Comparison of ENCODE assay signal across 11 cellular contexts in the genomic region with DNA sequence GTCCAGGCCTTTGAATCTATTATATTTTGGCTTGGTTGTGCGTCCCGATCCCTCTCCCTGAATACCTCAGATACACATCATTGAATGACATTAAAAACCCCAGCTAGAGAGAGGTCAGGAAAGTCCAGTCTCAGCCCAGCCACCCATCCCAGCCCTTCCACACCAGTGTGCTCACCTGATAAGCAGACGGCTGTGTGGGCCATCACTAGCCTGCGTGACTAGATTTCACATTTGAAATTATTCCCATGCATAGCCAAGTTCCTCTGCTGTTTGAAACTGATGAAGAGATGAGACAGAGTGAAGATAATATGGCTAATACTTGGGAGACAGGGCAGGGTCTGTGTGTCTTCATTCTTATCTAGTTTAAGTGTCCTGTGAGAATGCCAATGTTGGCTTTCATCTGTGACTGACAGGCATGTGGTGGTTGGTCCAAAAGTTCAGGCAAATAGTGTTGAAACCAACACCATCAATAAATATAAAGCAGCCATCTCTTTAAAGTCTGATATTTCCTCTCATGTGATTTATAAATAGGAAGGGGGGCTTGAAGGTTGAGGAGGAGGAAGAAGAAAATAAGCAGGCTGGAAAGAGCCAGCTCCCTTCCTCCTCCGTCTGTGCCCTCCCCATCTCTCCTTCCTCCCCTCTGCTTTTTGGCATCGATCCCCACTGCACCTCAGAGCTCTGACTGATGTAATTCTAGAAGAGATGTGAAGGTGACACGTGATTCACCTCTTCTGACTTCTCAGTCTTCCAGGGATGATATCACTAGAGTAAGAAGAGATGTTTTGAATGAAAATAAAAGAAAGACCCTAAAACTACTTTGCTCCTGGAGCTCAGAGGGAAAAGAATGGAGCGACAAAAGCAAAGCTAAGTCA. TPM values are rescaled to one million over a fixed set of nuclear protein-coding genes. Genes with fewer than 3 reads are reported as not detected.
DNase-seq lines count a peak whose midpoint lies in the region; ATAC-seq, FAIRE-seq and TF ChIP-seq lines count a peak whose summit lies in the region.
"Had no signal": no experiment of that assay in that cellular context is flagged by ENCODE, and none has a peak within 500 bp of the region (broad histone marks: within the 10 kb centered on the region; RNA-seq: fewer than 3 reads in every experiment).

No MANE protein-coding gene starts in this region.

- H3K27ac ChIP-seq in A549 (peak overlapping the region; percentile 28 to 39; a peak in 5 of 6 replicates), pancreas (no peak overlapping the region)
- no peak overlapping the region for H3K27ac ChIP-seq in CD8-positive, alpha-beta T cell (ENCODE audit: low read depth, low read length)

- H3K4me1 Mint-ChIP-seq in CD8-positive, alpha-beta T cell (ENCODE audit: low read depth) = peaks cover 24% of the 10 kb centered on the region

- TF ChIP-seq EP300 in A549 (IDR thresholded peaks at IDR 0.05) = no peak

- CTCF ChIA-PET in A549 (lab: Yijun Ruan, JAX) = interaction anchor here (1.2 kb wide), 1 partner anchor 580 kb away, joined by 3 read pairs; the partner anchor contains the start of gene XXYLT1
- CTCF ChIA-PET in CD8-positive, alpha-beta T cell (lab: Charles Lee) = interaction anchor here (1.0 to 2.1 kb wide), 3 partner anchors 8 to 19 kb away, joined by 4 to 8 read pairs (median 5); partner anchors contain the start of gene LSG1

- H3K27ac Mint-ChIP-seq in CD8-positive, alpha-beta T cell = no peak overlapping the region

- no peak for DNase-seq in A549 (ENCODE audit: low read depth in 1 of 2, low spot score in 1 of 2)
- DNase-seq in H4 (ENCODE audit: low spot score) = peak; percentile 73
- peak; percentile 13 for DNase-seq in OCI-M1 (lab: John Stamatoyannopoulos, UW)
- DNase-seq in kidney glomerular epithelial cell (lab: John Stamatoyannopoulos, UW) = peak; percentile 25
- DNase-seq in pancreas = no peak
- no peak for DNase-seq in CD8-positive, alpha-beta T cell
- DNase-seq: activated T-cell treated with anti-CD3 and anti-CD28 coated beads for 4 hours, NCI-H446 treated with DMSO at 0.1 percent for 48 hours, T-helper 9 cell had no signal

- TF ChIP-seq POLR2A in A549 (IDR thresholded peaks at IDR 0.05; ENCODE audit: low read length) = no peak

- peaks cover 0 to 9% (median 0%) of the 10 kb centered on the region in 4 donors for H3K27me3 ChIP-seq in pancreas
- H3K27me3 ChIP-seq in CD8-positive, alpha-beta T cell (ENCODE audit: insufficient read depth, low read length) = no peaks in the 10 kb centered on the region

- H3K36me3 Mint-ChIP-seq in CD8-positive, alpha-beta T cell = peaks cover 2% of the 10 kb centered on the region

- ATAC-seq in A549 = no peak
- ATAC-seq in GM21786 (IDR thresholded peaks at IDR 0.05; ENCODE audit: unreplicated experiment) = no peak
- ATAC-seq in pancreas = no peak
- no peak for ATAC-seq in CD8-positive, alpha-beta T cell
- no peak for ATAC-seq in GM18517 (IDR thresholded peaks at IDR 0.05; ENCODE audit: unreplicated experiment)

- FAIRE-seq in A549 (lab: Jason Lieb, UNC) (no peak), pancreas (lab: Jason Lieb, UNC) (no peak)

- no peak for TF ChIP-seq RAD21 in A549 (conservative IDR thresholded peaks at IDR 0.05 in 1 of 2, IDR thresholded peaks at IDR 0.05 in 1 of 2)

- no peak for TF ChIP-seq CTCF in A549 (IDR thresholded peaks at IDR 0.05)
- no peak for TF ChIP-seq CTCF in pancreas (IDR thresholded peaks at IDR 0.05)
- TF ChIP-seq CTCF in CD8-positive, alpha-beta T cell (IDR thresholded peaks at IDR 0.05) = no peak

- peak overlapping the region; percentile 8; the same call in 2 of the 3 replicates for H3K4me2 ChIP-seq in A549

- WGBS in A549 (ENCODE audit: missing lambda C conversion rate) = 56% methylated on average over 8 of the region's 8 CpGs
- WGBS in pancreas, 2 donors = 55 to 64% methylated on average over 8 of the region's 8 CpGs

- POLR2A ChIA-PET in A549 (lab: Yijun Ruan, JAX) = interaction anchor here (0.6 kb wide), 1 partner anchor 345 kb away, joined by 3 read pairs; no protein-coding TSS in a partner anchor
- POLR2A ChIA-PET in CD8-positive, alpha-beta T cell (lab: Charles Lee) = no interaction called here

- H3K9me3 Mint-ChIP-seq in CD8-positive, alpha-beta T cell = no peaks in the 10 kb centered on the region

- H3K9me3 ChIP-seq in A549 (no peaks in the 10 kb centered on the region), pancreas (no peaks in the 10 kb centered on the region)
- no peaks in the 10 kb centered on the region for H3K9me3 ChIP-seq in CD8-positive, alpha-beta T cell (ENCODE audit: low read length)

- H3K27me3 Mint-ChIP-seq in CD8-positive, alpha-beta T cell (ENCODE audit: low read depth) = peaks cover 8% of the 10 kb centered on the region

- H3K4me1 ChIP-seq in A549 = peaks cover 30% of the 10 kb centered on the region
- peaks cover 6 to 10% (median 10%) of the 10 kb centered on the region in 3 donors for H3K4me1 ChIP-seq in pancreas
- peaks cover 31% of the 10 kb centered on the region for H3K4me1 ChIP-seq in CD8-positive, alpha-beta T cell (ENCODE audit: insufficient read depth, low read length)

- intact Hi-C loops in pancreas (cut with DNase I) = no loop called here
- intact Hi-C loops in CD8-positive, alpha-beta T cell (cut with DNase I, micrococcal nuclease) = no loop called here

- H3K4me3 ChIP-seq in A549 (no peak overlapping the region), pancreas (no peak overlapping the region)
- H3K4me3 ChIP-seq in CD8-positive, alpha-beta T cell (ENCODE audit: low read depth, low read length) = no peak overlapping the region

- no peaks in the 10 kb centered on the region for H3K36me3 ChIP-seq in pancreas
- H3K36me3 ChIP-seq in CD8-positive, alpha-beta T cell (ENCODE audit: insufficient read depth, low read length) = no peaks in the 10 kb centered on the region

- no peak overlapping the region for H3K4me3 Mint-ChIP-seq in CD8-positive, alpha-beta T cell

TF ChIP-seq in A549, 52 proteins besides CTCF, POLR2A, EP300 and RAD21 (continues in another document):
- TF ChIP-seq CHD2 (IDR thresholded peaks at IDR 0.05; ENCODE audit: low read length, partially characterized antibody) = no peak
- no peak for TF ChIP-seq MAZ (IDR thresholded peaks at IDR 0.05; ENCODE audit: borderline replicate concordance, low read depth, low read length)
- no peak for TF ChIP-seq JUN (IDR thresholded peaks at IDR 0.05)
- TF ChIP-seq SMC3 (IDR thresholded peaks at IDR 0.05) = no peak
- no peak for TF ChIP-seq FOXS1 (CRISPR knock-in tag; IDR thresholded peaks at IDR 0.05)
- TF ChIP-seq, protein P1, sequence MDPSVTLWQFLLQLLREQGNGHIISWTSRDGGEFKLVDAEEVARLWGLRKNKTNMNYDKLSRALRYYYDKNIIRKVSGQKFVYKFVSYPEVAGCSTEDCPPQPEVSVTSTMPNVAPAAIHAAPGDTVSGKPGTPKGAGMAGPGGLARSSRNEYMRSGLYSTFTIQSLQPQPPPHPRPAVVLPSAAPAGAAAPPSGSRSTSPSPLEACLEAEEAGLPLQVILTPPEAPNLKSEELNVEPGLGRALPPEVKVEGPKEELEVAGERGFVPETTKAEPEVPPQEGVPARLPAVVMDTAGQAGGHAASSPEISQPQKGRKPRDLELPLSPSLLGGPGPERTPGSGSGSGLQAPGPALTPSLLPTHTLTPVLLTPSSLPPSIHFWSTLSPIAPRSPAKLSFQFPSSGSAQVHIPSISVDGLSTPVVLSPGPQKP (IDR thresholded peaks at IDR 0.05; ENCODE audit: low read depth, low read length) = no peak
- no peak for TF ChIP-seq FOSB (CRISPR knock-in tag; IDR thresholded peaks at IDR 0.05)
- TF ChIP-seq ZFP36 (IDR thresholded peaks at IDR 0.05; ENCODE audit: borderline replicate concordance, partially characterized antibody) = no peak
- TF ChIP-seq TFCP2L1 (CRISPR knock-in tag; IDR thresholded peaks at IDR 0.05) = no peak
- TF ChIP-seq BHLHE40 (IDR thresholded peaks at IDR 0.05; ENCODE audit: low read depth, low read length) = no peak
- TF ChIP-seq KDM1A (IDR thresholded peaks at IDR 0.05; ENCODE audit: low read depth) = no peak
- TF ChIP-seq RNF2 (IDR thresholded peaks at IDR 0.05; ENCODE audit: borderline replicate concordance, low read depth) = no peak
- TF ChIP-seq TP53 (CRISPR knock-in tag; IDR thresholded peaks at IDR 0.05) = no peak

RNA-seq across cellular contexts. Expression of gene FAM43A, which starts 5.1 kb away (rescaled TPM):
- polyA plus RNA-seq in A549 (2011; rRNA removed) (0.86 and 0.89 TPM in 2 replicates), A549 (2017; fragmentation: RNase III; extraction: RNeasy Plus Mini Kit Qiagen cat#74134 plus additional on column Dnase treatment) (1.6 to 2.6 TPM (median 2.3 TPM) in 3 replicates), pancreas (1 to 10 TPM; 1.9 to 2.0 TPM)
- 1.6 and 2.9 TPM in 2 replicates for polyA plus RNA-seq in A549 (2012; cell fraction: cytosol; rRNA removed)
- 3.1 and 5.0 TPM in 2 replicates for polyA plus RNA-seq in A549 (2012; cell fraction: nucleus; rRNA removed)
- 0.41 and 0.44 TPM in 2 replicates for polyA minus RNA-seq in A549 (2011; rRNA and poly(A)+ RNA removed)
- 4.0 and 4.6 TPM in 2 replicates for total RNA-seq in H4 (2014; rRNA removed; shearing (Covaris generic))
- total RNA-seq in pancreas = 1 to 10 TPM; 1.2 to 2.8 (median 1.5) TPM
- total RNA-seq in CD8-positive, alpha-beta T cell = 10 to 100 TPM; 12.7 to 13.0 TPM

RNA-seq across cellular contexts. Expression of gene LSG1, which starts 18.7 kb away (rescaled TPM):
- polyA plus RNA-seq in A549 (2011; rRNA removed) = 70.3 and 77.1 TPM in 2 replicates
- polyA plus RNA-seq in A549 (2012; cell fraction: cytosol; rRNA removed) = 23.1 and 25.0 TPM in 2 replicates
- 40.0 and 57.2 TPM in 2 replicates for polyA plus RNA-seq in A549 (2012; cell fraction: nucleus; rRNA removed)
- polyA plus RNA-seq in A549 (2017; fragmentation: RNase III; extraction: RNeasy Plus Mini Kit Qiagen cat#74134 plus additional on column Dnase treatment) = 37.4 to 40.7 TPM (median 39.9 TPM) in 3 replicates
- 61.0 and 71.2 TPM in 2 replicates for polyA minus RNA-seq in A549 (2011; rRNA and poly(A)+ RNA removed)
- total RNA-seq in H4 (2014; rRNA removed; shearing (Covaris generic)) = 43.5 and 51.6 TPM in 2 replicates
- total RNA-seq in pancreas = 10 to 100 TPM; 11.3 to 14.6 (median 13.8) TPM
- 10 to 100 TPM; 11.5 to 47.1 TPM for polyA plus RNA-seq in pancreas
- 10 to 100 TPM; 63.8 to 69.6 TPM for total RNA-seq in CD8-positive, alpha-beta T cell

RNA-seq across cellular contexts. Expression of gene TMEM44, which starts 57.5 kb away (rescaled TPM):
- polyA plus RNA-seq in A549 (2011; rRNA removed) = 16.0 and 20.9 TPM in 2 replicates
- 16.1 and 18.0 TPM in 2 replicates for polyA plus RNA-seq in A549 (2012; cell fraction: cytosol; rRNA removed)
- 57.4 and 74.7 TPM in 2 replicates for polyA plus RNA-seq in A549 (2012; cell fraction: nucleus; rRNA removed)
- polyA plus RNA-seq in A549 (2017; fragmentation: RNase III; extraction: RNeasy Plus Mini Kit Qiagen cat#74134 plus additional on column Dnase treatment) = 13.9 to 17.0 TPM (median 16.6 TPM) in 3 replicates
- 19.1 and 22.5 TPM in 2 replicates for polyA minus RNA-seq in A549 (2011; rRNA and poly(A)+ RNA removed)
- 6.6 and 8.4 TPM in 2 replicates for total RNA-seq in H4 (2014; rRNA removed; shearing (Covaris generic))
- total RNA-seq in pancreas = 10 to 100 TPM in 1 of 6 donors, 1 to 10 TPM in 5; 1.7 to 11.4 (median 2.8) TPM
- 10 to 100 TPM in 1 of 2 donors, 1 to 10 TPM in 1; 7.4 to 17.8 TPM for polyA plus RNA-seq in pancreas
- 1 to 10 TPM; 1.0 to 2.4 TPM for total RNA-seq in CD8-positive, alpha-beta T cell

Comparison
In these comparisons a context has a peak if more than half of its experiments do, and no peak if none do; other contexts are left out.
1. DNase-seq: peak in H4 (single experiment), OCI-M1 (single experiment) and kidney glomerular epithelial cell (single experiment); none in A549 (0 of 2), pancreas (0 of 6) and CD8-positive, alpha-beta T cell (0 of 7).
2. H3K27ac ChIP-seq: peak in A549 (2 of 2); none in pancreas (0 of 4) and CD8-positive, alpha-beta T cell (single experiment).